ENCODE assay signal across 23 cellular contexts in the genomic region with DNA sequence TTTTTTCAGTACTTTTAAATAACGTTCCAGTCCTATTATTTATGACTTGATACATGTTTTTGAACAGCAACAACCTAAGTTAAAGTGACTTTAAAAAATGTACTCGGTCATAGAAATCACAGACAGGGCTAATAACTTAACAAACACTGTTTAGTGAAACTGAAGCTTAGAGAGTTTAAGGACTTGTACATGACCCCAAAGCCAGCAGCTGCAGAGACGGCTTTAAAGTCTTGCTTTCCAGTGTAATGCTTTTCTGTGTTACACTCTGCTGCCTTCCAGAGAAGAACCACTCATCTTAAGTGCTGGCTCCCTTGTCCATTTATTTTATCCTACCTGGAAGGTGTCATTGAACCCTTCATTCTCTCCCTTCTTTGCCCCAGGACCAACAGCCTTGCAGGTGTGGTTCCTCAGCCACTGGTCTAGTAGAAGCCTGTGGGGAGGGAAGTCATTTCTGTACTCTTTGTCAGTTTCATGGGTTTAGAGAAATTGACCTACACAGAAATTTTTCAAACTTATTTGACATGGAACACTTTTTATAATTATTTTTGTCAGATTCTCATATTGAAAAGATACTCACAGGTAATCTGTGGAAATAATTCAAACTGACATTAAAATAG.
A peak's percentile ranks its signal among the peaks of the same experiment; 100 is the strongest.
DNase-seq lines count a peak whose midpoint lies in the region; ATAC-seq and TF ChIP-seq lines count a peak whose summit lies in the region.
"Had no signal": no experiment of that assay in that cellular context is flagged by ENCODE, and none has a peak within 500 bp of the region (broad histone marks: within the 10 kb centered on the region; RNA-seq: fewer than 3 reads in every experiment).

No MANE protein-coding gene starts in this region.

- intact Hi-C loops in HCT116 (cut with micrococcal nuclease): no loop called here
- intact Hi-C loops in sciatic nerve (cut with DNase I): no loop called here

- H3K4me1 ChIP-seq in HCT116 (ENCODE audit: control insufficient read depth in 1 of 2, insufficient read depth in 2 of 2, low read length in 2 of 2) (peaks cover 51 to 61% of the 10 kb centered on the region in 2 experiments), OCI-LY1 (ENCODE audit: insufficient read depth, low read length, severe bottlenecking) (peaks cover 46% of the 10 kb centered on the region)
- H3K4me1 ChIP-seq: BE2C had no signal

- H4K20me1 ChIP-seq in HCT116 (ENCODE audit: insufficient read depth): no peaks in the 10 kb centered on the region
- H4K20me1 ChIP-seq in OCI-LY1 (ENCODE audit: insufficient read depth, low read length): no peaks in the 10 kb centered on the region

- RAD21 ChIA-PET in HCT116 (lab: Charles Lee; ENCODE audit: low non-redundant PET in 1 of 2, low total read pairs in 2 of 2, uncharacterized antibody in 2 of 2, unreplicated experiment in 2 of 2): no interaction called here

- H3K4me2 ChIP-seq in HCT116 (ENCODE audit: low read length) (no peak overlapping the region), OCI-LY1 (ENCODE audit: low read length) (no peak overlapping the region)

- DNase-seq in DMS79 (lab: John Stamatoyannopoulos, UW) (peak; percentile 8), HCT116 (ENCODE audit: low read depth, low spot score) (no peak), left kidney (ENCODE audit: low read depth, low spot score) (peak; percentile 52), sciatic nerve (ENCODE audit: low spot score) (no peak), inferior parietal cortex (ENCODE audit: extremely low spot score) (no peak), germinal center (ENCODE audit: low spot score) (no peak)
- no peak for DNase-seq in activated T-cell treated with anti-CD3 and anti-CD28 coated beads, Interleukin-2, amount 50 U/mL, for 1 hour
- DNase-seq: BE2C; CD8-positive, alpha-beta memory T cell; DMS 273 treated with DMSO at 0.1 percent for 48 hours; GOT3; Kasumi-1; NCI-H1105; NCI-H1436 treated with DMSO at 0.1 percent for 48 hours; NCI-H1930; NCI-H2227 treated with DMSO at 0.1 percent for 48 hours; NCI-H526 treated with DMSO at 0.1 percent for 48 hours; Right ventricle myocardium superior; RPMI8226; T-helper 9 cell had no signal

- TF ChIP-seq POLR2A in HCT116 (IDR thresholded peaks at IDR 0.05; ENCODE audit: borderline replicate concordance, extremely low read depth, insufficient read depth, insufficient read length): no peak

- no peaks in the 10 kb centered on the region for H3K27me3 ChIP-seq in HCT116 (ENCODE audit: insufficient read depth, low read length)
- H3K27me3 ChIP-seq in OCI-LY1 (ENCODE audit: insufficient read depth, low read length): no peaks in the 10 kb centered on the region
- H3K27me3 ChIP-seq: BE2C had no signal

- no peaks in the 10 kb centered on the region for H3K9me2 ChIP-seq in HCT116 (ENCODE audit: insufficient read depth)
- no peaks in the 10 kb centered on the region for H3K9me2 ChIP-seq in OCI-LY1 (ENCODE audit: low read depth, low read length)

- H3K9ac ChIP-seq in HCT116 (ENCODE audit: low read length) (no peak overlapping the region), OCI-LY1 (ENCODE audit: low read length) (no peak overlapping the region)

- BruUV-seq in HCT116 (replicated peaks; lab: Mats Ljungman, UMichigan): no TSS peak

- H3K27ac ChIP-seq in HCT116 (ENCODE audit: low read depth, low read length) (no peak overlapping the region), OCI-LY1 (ENCODE audit: low read depth, low read length, poor library complexity, severe bottlenecking) (peak overlapping the region; percentile 32)

- no peaks in the 10 kb centered on the region for H3F3A ChIP-seq in OCI-LY1 (ENCODE audit: insufficient read depth, low read length)

- H3K9me3 ChIP-seq in HCT116 (ENCODE audit: control insufficient read depth in 1 of 2, insufficient read depth in 1 of 2, low read depth in 1 of 2, low read length in 2 of 2) (no peaks in the 10 kb centered on the region), OCI-LY1 (ENCODE audit: low read length) (no peaks in the 10 kb centered on the region)
- H3K9me3 ChIP-seq: BE2C, HAP-1 had no signal

- POLR2A ChIA-PET in HCT116 (lab: Charles Lee): no interaction called here

- H2AFZ ChIP-seq in HCT116 (ENCODE audit: low read depth, low read length, poor library complexity, severe bottlenecking): peak overlapping the region; percentile 73
- H2AFZ ChIP-seq in OCI-LY1 (ENCODE audit: low read length): peak overlapping the region; percentile 75; the same call in 1 of the 2 replicates

- TF ChIP-seq CTCF in HCT116 (IDR thresholded peaks at IDR 0.05 in 2 of 3, conservative IDR thresholded peaks at IDR 0.05 in 1 of 3; ENCODE audit: borderline replicate concordance in 1 of 3, insufficient read depth in 1 of 3, low read depth in 2 of 3, low read length in 2 of 3) (no peak), OCI-LY1 (IDR thresholded peaks at IDR 0.05; ENCODE audit: low read length) (no peak)

- H3K36me3 ChIP-seq in HCT116 (ENCODE audit: control insufficient read depth in 1 of 2, insufficient read depth in 2 of 2, low read length in 2 of 2) (no peaks in the 10 kb centered on the region), OCI-LY1 (ENCODE audit: insufficient read depth, low read length) (no peaks in the 10 kb centered on the region)
- H3K36me3 ChIP-seq: BE2C, HAP-1 had no signal

- H3K79me2 ChIP-seq in HCT116 (ENCODE audit: insufficient read depth, low read length): no peaks in the 10 kb centered on the region
- no peaks in the 10 kb centered on the region for H3K79me2 ChIP-seq in OCI-LY1 (ENCODE audit: insufficient read depth, low read length)

- ATAC-seq in HCT116 (no peak), sciatic nerve (no peak)
- ATAC-seq: K562 had no signal

- no peak for TF ChIP-seq RAD21 in HCT116 (IDR thresholded peaks at IDR 0.05; ENCODE audit: low read depth)

- CTCF ChIA-PET in HCT116 (lab: Charles Lee): no interaction called here

- H3K4me3 ChIP-seq in HCT116 (replicated peaks in 1 of 2; ENCODE audit: low read depth in 1 of 2, low read length in 2 of 2) (no peak overlapping the region), OCI-LY1 (ENCODE audit: low read depth, low read length, poor library complexity, severe bottlenecking) (no peak overlapping the region)
- H3K4me3 ChIP-seq: HAP-1, K562 had no signal

TF ChIP-seq in HCT116, 20 proteins besides CTCF, POLR2A, EP300 and RAD21:
- TF ChIP-seq JUND (IDR thresholded peaks at IDR 0.05) (no peak), EGR1 (IDR thresholded peaks at IDR 0.05; ENCODE audit: low read depth) (no peak), EZH2 (IDR thresholded peaks at IDR 0.05) (no peak), CEBPB (IDR thresholded peaks at IDR 0.05; ENCODE audit: low read depth) (no peak), CBX3 (IDR thresholded peaks at IDR 0.05; ENCODE audit: low read depth) (no peak), YY1 (IDR thresholded peaks at IDR 0.05; ENCODE audit: extremely low read depth, insufficient replicate concordance, low read depth, low read length) (no peak), FOSL1 (IDR thresholded peaks at IDR 0.05; ENCODE audit: low read depth) (no peak), POLR2AphosphoS5 (IDR thresholded peaks at IDR 0.05; ENCODE audit: low read depth, low read length) (no peak), SP1 (IDR thresholded peaks at IDR 0.05; ENCODE audit: low read depth) (no peak), ZNF274 (IDR thresholded peaks at IDR 0.05; ENCODE audit: low read depth, low read length) (no peak)
- TF ChIP-seq, protein P1, sequence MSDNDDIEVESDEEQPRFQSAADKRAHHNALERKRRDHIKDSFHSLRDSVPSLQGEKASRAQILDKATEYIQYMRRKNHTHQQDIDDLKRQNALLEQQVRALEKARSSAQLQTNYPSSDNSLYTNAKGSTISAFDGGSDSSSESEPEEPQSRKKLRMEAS (IDR thresholded peaks at IDR 0.05): no peak
- TF ChIP-seq, protein P2, sequence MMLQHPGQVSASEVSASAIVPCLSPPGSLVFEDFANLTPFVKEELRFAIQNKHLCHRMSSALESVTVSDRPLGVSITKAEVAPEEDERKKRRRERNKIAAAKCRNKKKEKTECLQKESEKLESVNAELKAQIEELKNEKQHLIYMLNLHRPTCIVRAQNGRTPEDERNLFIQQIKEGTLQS (IDR thresholded peaks at IDR 0.05): no peak
TF ChIP-seq in HCT116: peak in this region for 0.

Comparison
In these comparisons a context has a peak if more than half of its experiments do, and no peak if none do; other contexts are left out.
1. DNase-seq: peak in DMS79 (single experiment) and left kidney (single experiment); none in HCT116 (single experiment), sciatic nerve (single experiment), activated T-cell treated with anti-CD3 and anti-CD28 coated beads, Interleukin-2, amount 50 U/mL, for 1 hour (single experiment), inferior parietal cortex (single experiment) and germinal center (single experiment).